Comparison of ENCODE assay signal across 14 cellular contexts in genomic region chr9:132193227-132194110, GRCh38.
"Had no signal": no experiment of that assay in that cellular context is flagged by ENCODE, and none has a peak within 500 bp of the region (broad histone marks: within the 10 kb centered on the region; RNA-seq: fewer than 3 reads in every experiment).

No MANE protein-coding gene starts in this region.

- H3K27ac ChIP-seq: neutrophil had no signal

- H3K9me3 ChIP-seq: neutrophil had no signal

- H3K27me3 ChIP-seq: neutrophil had no signal

- H3K4me3 ChIP-seq: lung had no signal

- DNase-seq: activated CD4-positive, alpha-beta T cell treated with anti-CD3 and anti-CD28 coated beads for 48 hours; activated CD8-positive, alpha-beta memory T cell treated with anti-CD3 and anti-CD28 coated beads, Interleukin-2, amount 50 U/mL, for 48 hours; activated CD8-positive, alpha-beta T cell treated with anti-CD3 and anti-CD28 coated beads, Interleukin-2, amount 10 ng/mL, durations not matched to agents 7 days and 5 days; activated naive CD4-positive, alpha-beta T cell treated with anti-CD3 and anti-CD28 coated beads for 36 hours; central memory CD4-positive, alpha-beta T cell; endodermal cell; erythroblast; left cardiac atrium; naive B cell; small intestine; stimulated activated naive B cell treated with anti-CD40 and anti-IgM and Interleukin-4, amounts not matched to agents 10 μg/mL and 1 μg/mL and 100 μg/mL, for 72 hours; T-cell had no signal
